In the genomic region with DNA sequence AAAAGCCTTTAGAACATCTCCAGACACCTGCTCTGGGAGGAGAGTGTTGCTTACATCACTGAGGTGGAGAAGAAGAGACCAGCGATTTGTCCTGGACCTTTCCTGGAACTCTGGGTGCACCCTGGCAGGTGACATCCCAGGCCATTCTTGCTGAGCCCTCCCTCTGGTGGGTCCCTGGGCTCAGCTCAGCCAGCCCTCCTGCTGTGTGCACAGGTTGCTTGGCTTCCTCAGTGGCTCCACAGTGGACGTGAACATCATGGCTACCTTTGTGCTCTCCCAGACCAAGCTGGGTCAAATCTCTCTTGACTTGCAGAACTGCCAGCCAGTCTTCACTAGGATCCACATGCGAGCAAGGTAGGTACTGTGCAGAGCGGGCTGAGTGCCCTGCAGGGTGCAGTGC, we compare ENCODE assay signal across 32 cellular contexts. TPM values are rescaled to one million over a fixed set of nuclear protein-coding genes. Genes with fewer than 3 reads are reported as not detected.
"Had no signal": no experiment of that assay in that cellular context is flagged by ENCODE, and none has a peak within 500 bp of the region (broad histone marks: within the 10 kb centered on the region; RNA-seq: fewer than 3 reads in every experiment).

No MANE protein-coding gene starts in this region.

- H3K9me3 ChIP-seq: adrenal gland, body of pancreas had no signal

- DNase-seq: activated CD4-positive, alpha-beta T cell treated with anti-CD3 and anti-CD28 coated beads, Interleukin-2, amount 10 ng/mL, durations not matched to agents 24 days and 14 days; activated CD4-positive, alpha-beta T cell treated with anti-CD3 and anti-CD28 coated beads, Interleukin-2, amount 50 U/mL, for 4 hours; activated CD8-positive, alpha-beta memory T cell treated with anti-CD3 and anti-CD28 coated beads, Interleukin-2, amount 50 U/mL, for 4 hours; activated CD8-positive, alpha-beta T cell treated with anti-CD3 and anti-CD28 coated beads for 36 hours; activated gamma-delta T cell treated with Interleukin-2 at 50 U/mL for 16 hours; activated naive CD4-positive, alpha-beta T cell treated with anti-CD3 and anti-CD28 coated beads for 36 hours; activated T-cell treated with anti-CD3 and anti-CD28 coated beads for 4 hours; activated T-cell treated with anti-CD3 and anti-CD28 coated beads, Interleukin-2, amount 50 U/mL, for 4 hours; body of pancreas; central memory CD4-positive, alpha-beta T cell; Karpas-422; KBM-7; NCI-H1105; NCI-H1436; NCI-H1694; NCI-H1930; NCI-H345; NCI-H524 treated with DMSO at 0.1 percent for 48 hours; RPMI8226; SW 1271; T1000 had no signal

- H3K27ac Mint-ChIP-seq: activated CD4-positive, alpha-beta T cell treated with anti-CD3 and anti-CD28 coated beads, Interleukin-2, amount 10 ng/mL, durations not matched to agents 24 days and 14 days; activated CD8-positive, alpha-beta T cell treated with anti-CD3 and anti-CD28 coated beads for 36 hours; activated naive CD4-positive, alpha-beta T cell treated with anti-CD3 and anti-CD28 coated beads for 36 hours; activated naive CD4-positive, alpha-beta T cell treated with anti-CD3 and anti-CD28 coated beads, Interleukin-2, amount 50 U/mL, for 72 hours; activated T-helper 1 cell treated with anti-CD3 and anti-CD28 coated beads, Interleukin-12 subunit alpha, Interleukin-12 subunit beta, Interleukin-2, Interleukin-4 antibody, amounts not matched to agents 30 ng/mL and 10 ng/mL and 1 ng/mL, durations not matched to agents 14 hours and 24 hours and 36 hours; IgD-negative memory B cell had no signal

- H3K4me1 ChIP-seq: adrenal gland, body of pancreas had no signal

- H3K27me3 ChIP-seq: body of pancreas had no signal

- H3K4me1 Mint-ChIP-seq: activated CD4-positive, alpha-beta T cell treated with anti-CD3 and anti-CD28 coated beads, Interleukin-2, amount 10 ng/mL, durations not matched to agents 24 days and 14 days; IgD-negative memory B cell had no signal

- H3K4me3 Mint-ChIP-seq: activated CD4-positive, alpha-beta T cell treated with anti-CD3 and anti-CD28 coated beads, Interleukin-2, amount 10 ng/mL, durations not matched to agents 24 days and 14 days; activated CD8-positive, alpha-beta T cell treated with anti-CD3 and anti-CD28 coated beads for 36 hours; activated naive CD4-positive, alpha-beta T cell treated with anti-CD3 and anti-CD28 coated beads for 36 hours; activated T-cell treated with anti-CD3 and anti-CD28 coated beads, Interleukin-2, amount 50 U/mL, for 4 hours; activated T-helper 1 cell treated with anti-CD3 and anti-CD28 coated beads, Interleukin-12 subunit alpha, Interleukin-12 subunit beta, Interleukin-2, Interleukin-4 antibody, amounts not matched to agents 30 ng/mL and 10 ng/mL and 1 ng/mL, durations not matched to agents 14 hours and 24 hours and 36 hours; IgD-negative memory B cell had no signal

- H3K9me3 Mint-ChIP-seq: activated CD4-positive, alpha-beta T cell treated with anti-CD3 and anti-CD28 coated beads, Interleukin-2, amount 10 ng/mL, durations not matched to agents 24 days and 14 days; activated CD8-positive, alpha-beta T cell treated with anti-CD3 and anti-CD28 coated beads for 36 hours; activated naive CD4-positive, alpha-beta T cell treated with anti-CD3 and anti-CD28 coated beads for 36 hours; activated naive CD4-positive, alpha-beta T cell treated with anti-CD3 and anti-CD28 coated beads, Interleukin-2, amount 50 U/mL, for 72 hours; activated T-cell treated with anti-CD3 and anti-CD28 coated beads, Interleukin-2, amount 50 U/mL, for 4 hours; activated T-helper 1 cell treated with anti-CD3 and anti-CD28 coated beads, Interleukin-12 subunit alpha, Interleukin-12 subunit beta, Interleukin-2, Interleukin-4 antibody, amounts not matched to agents 30 ng/mL and 10 ng/mL and 1 ng/mL, durations not matched to agents 14 hours and 24 hours and 36 hours; IgD-negative memory B cell had no signal

- ATAC-seq: activated CD8-positive, alpha-beta T cell treated with anti-CD3 and anti-CD28 coated beads for 36 hours; activated naive CD4-positive, alpha-beta T cell treated with anti-CD3 and anti-CD28 coated beads, Interleukin-2, amount 50 U/mL, for 72 hours; activated T-cell treated with anti-CD3 and anti-CD28 coated beads, Interleukin-2, amount 50 U/mL, for 4 hours; body of pancreas; Panc1 had no signal

- H3K36me3 ChIP-seq: adrenal gland had no signal

- H3K36me3 Mint-ChIP-seq: activated naive CD4-positive, alpha-beta T cell treated with anti-CD3 and anti-CD28 coated beads, Interleukin-2, amount 50 U/mL, for 72 hours had no signal

- H3K27ac ChIP-seq: adrenal gland, body of pancreas had no signal

- H3K4me3 ChIP-seq: adrenal gland, body of pancreas had no signal

RNA-seq across cellular contexts. Expression of gene BPIFA2, which starts 19.9 kb away (rescaled TPM):
- total RNA-seq: activated CD4-positive, alpha-beta T cell treated with anti-CD3 and anti-CD28 coated beads, Interleukin-2, amount 10 ng/mL, durations not matched to agents 24 days and 14 days; activated CD8-positive, alpha-beta T cell treated with anti-CD3 and anti-CD28 coated beads for 36 hours; activated naive CD4-positive, alpha-beta T cell treated with anti-CD3 and anti-CD28 coated beads for 36 hours; activated naive CD4-positive, alpha-beta T cell treated with anti-CD3 and anti-CD28 coated beads, Interleukin-2, amount 50 U/mL, for 72 hours; activated T-cell treated with anti-CD3 and anti-CD28 coated beads, Interleukin-2, amount 50 U/mL, for 4 hours; activated T-helper 1 cell treated with anti-CD3 and anti-CD28 coated beads, Interleukin-12 subunit alpha, Interleukin-12 subunit beta, Interleukin-2, Interleukin-4 antibody, amounts not matched to agents 30 ng/mL and 10 ng/mL and 1 ng/mL, durations not matched to agents 14 hours and 24 hours and 36 hours; adrenal gland; astrocyte; body of pancreas; bronchial epithelial cell; MCF 10A; NCI-H460; T-helper 1 cell treated with Interleukin-12 subunit alpha and Interleukin-12 subunit beta and Interleukin-4 antibody, amounts not matched to agents 30 ng/mL and 1 ng/mL, for 36 hours; T-helper 2 cell treated with Interferon-gamma antibody and Interleukin-4, amounts not matched to agents 100 ng/mL and 5 ng/mL, for 36 hours had no signal
- polyA plus RNA-seq: adrenal gland, IgD-negative memory B cell had no signal
